ENCODE assay signal across 19 cellular contexts in genomic region chr14:53824061-53824460, GRCh38.
A peak's percentile ranks its signal among the peaks of the same experiment; 100 is the strongest.
DNase-seq lines count a peak whose midpoint lies in the region; ATAC-seq and FAIRE-seq lines count a peak whose summit lies in the region.
"Had no signal": no experiment of that assay in that cellular context is flagged by ENCODE, and none has a peak within 500 bp of the region (broad histone marks: within the 10 kb centered on the region; RNA-seq: fewer than 3 reads in every experiment).

No MANE protein-coding gene starts in this region.

- peak; percentile 93 for ATAC-seq in GM18498 (IDR thresholded peaks at IDR 0.05; ENCODE audit: unreplicated experiment)
- ATAC-seq in GM19438 (IDR thresholded peaks at IDR 0.05; ENCODE audit: low read depth, unreplicated experiment) = peak; percentile 83
- peak; percentile 92 for ATAC-seq in HG02763 (IDR thresholded peaks at IDR 0.05; ENCODE audit: unreplicated experiment)
- peak; percentile 69 for ATAC-seq in HG03521 (IDR thresholded peaks at IDR 0.05; ENCODE audit: unreplicated experiment)
- ATAC-seq in HG03045 (IDR thresholded peaks at IDR 0.05; ENCODE audit: unreplicated experiment) = no peak
- ATAC-seq: A549, esophagus mucosa, left cardiac atrium had no signal

- FAIRE-seq in RCC 7860 (lab: Jason Lieb, UNC) = no peak
- FAIRE-seq: A549, H1 had no signal

- DNase-seq in activated T-cell treated with anti-CD3 and anti-CD28 coated beads, Interleukin-2, amount 50 U/mL, for 48 hours = no peak
- DNase-seq in midbrain (lab: John Stamatoyannopoulos, UW) = no peak
- no peak for DNase-seq in RCC 7860 (ENCODE audit: low spot score)
- DNase-seq: activated naive CD4-positive, alpha-beta T cell treated with anti-CD3 and anti-CD28 coated beads for 36 hours; anterior cingulate cortex; C1 segment of cervical spinal cord; left cardiac atrium; MV-4-11; NCI-H2081; stimulated activated CD4-positive, alpha-beta T cell treated with anti-CD3 and anti-CD28 coated beads, Interleukin-12 subunit alpha, Interleukin-12 subunit beta, amount 100 ng/mL, for 4 hours; thyroid gland had no signal
